15 cellular contexts compared by ENCODE assay signal in genomic region chr10:121764241-121764942, GRCh38.
DNase-seq lines count a peak whose midpoint lies in the region; ATAC-seq and TF ChIP-seq lines count a peak whose summit lies in the region.
"Had no signal": no experiment of that assay in that cellular context is flagged by ENCODE, and none has a peak within 500 bp of the region (broad histone marks: within the 10 kb centered on the region; RNA-seq: fewer than 3 reads in every experiment).

No MANE protein-coding gene starts in this region.

- in situ Hi-C loops in mammary epithelial cell (cut with MboI; ENCODE audit: low sequenced_read_pairs in 2 of 2) = no loop called here

- intact Hi-C loops in mammary epithelial cell (cut with micrococcal nuclease) = no loop called here
- intact Hi-C loops in MCF 10A (cut with micrococcal nuclease) = no loop called here
- intact Hi-C loops in esophagus squamous epithelium (cut with DNase I) = no loop called here

- no peaks in the 10 kb centered on the region for H3K27me3 ChIP-seq in mammary epithelial cell (ENCODE audit: insufficient read depth, low read length)
- H3K27me3 ChIP-seq in esophagus squamous epithelium = no peaks in the 10 kb centered on the region
- H3K27me3 ChIP-seq in parathyroid adenoma (ENCODE audit: control insufficient read depth, insufficient read depth, low read length) = no peaks in the 10 kb centered on the region
- H3K27me3 ChIP-seq in suprapubic skin = no peaks in the 10 kb centered on the region
- no peaks in the 10 kb centered on the region for H3K27me3 ChIP-seq in BE2C
- H3K27me3 ChIP-seq: BLaER1 had no signal

- TF ChIP-seq POLR2A in esophagus squamous epithelium (IDR thresholded peaks at IDR 0.05) (no peak), suprapubic skin (IDR thresholded peaks at IDR 0.05) (no peak)

- BruUV-seq in mammary epithelial cell (replicated peaks; lab: Mats Ljungman, UMichigan) (no TSS peak), MCF 10A (replicated peaks; lab: Mats Ljungman, UMichigan) (no TSS peak)

- no peaks in the 10 kb centered on the region for H3K4me1 Mint-ChIP-seq in MCF 10A (ENCODE audit: insufficient read depth, unreplicated experiment)

- H3K36me3 Mint-ChIP-seq in MCF 10A (ENCODE audit: insufficient read depth, unreplicated experiment) = peaks cover 13% of the 10 kb centered on the region

- H3K9ac ChIP-seq in mammary epithelial cell (ENCODE audit: insufficient read depth, low read length) (no peak overlapping the region), parathyroid adenoma (no peak overlapping the region)
- H3K9ac ChIP-seq: BLaER1 had no signal

- no peak for TF ChIP-seq CTCF in mammary epithelial cell (conservative IDR thresholded peaks at IDR 0.05 in 1 of 2, IDR thresholded peaks at IDR 0.05 in 1 of 2; ENCODE audit: extremely low read depth in 1 of 2, insufficient read depth in 1 of 2, low read depth in 1 of 2, low read length in 2 of 2)
- TF ChIP-seq CTCF in MCF 10A (IDR thresholded peaks at IDR 0.05; ENCODE audit: unreplicated experiment) = no peak
- no peak for TF ChIP-seq CTCF in esophagus squamous epithelium (IDR thresholded peaks at IDR 0.05)
- TF ChIP-seq CTCF in parathyroid adenoma (IDR thresholded peaks at IDR 0.05) = no peak
- no peak for TF ChIP-seq CTCF in suprapubic skin (IDR thresholded peaks at IDR 0.05)
- no peak for TF ChIP-seq CTCF in BE2C (IDR thresholded peaks at IDR 0.05; ENCODE audit: low read depth, low read length)

- H3K27ac Mint-ChIP-seq in MCF 10A (ENCODE audit: low read depth, unreplicated experiment) = no peak overlapping the region
- H3K27ac Mint-ChIP-seq: CD8-positive, alpha-beta memory T cell had no signal

- peak overlapping the region; percentile 41 for H3K4me2 ChIP-seq in mammary epithelial cell (ENCODE audit: insufficient read depth, low read depth, low read length)
- H3K4me2 ChIP-seq in parathyroid adenoma (ENCODE audit: low read length) = peak overlapping the region; percentile 2
- H3K4me2 ChIP-seq: BLaER1 had no signal

- CTCF ChIA-PET in mammary epithelial cell (lab: Charles Lee; ENCODE audit: low non-redundant PET) = no interaction called here
- CTCF ChIA-PET in MCF 10A (lab: Yijun Ruan, JAX) = interaction anchor here (1.1 kb wide), 1 partner anchor 30 kb away, joined by 6 read pairs; no protein-coding TSS in a partner anchor

- H3K9me3 ChIP-seq in mammary epithelial cell (replicated peaks; ENCODE audit: insufficient read depth, low read length) (no peaks in the 10 kb centered on the region), esophagus squamous epithelium (peaks cover 0 to 7% (median 0%) of the 10 kb centered on the region in 3 donors), parathyroid adenoma (ENCODE audit: control insufficient read depth, low read length) (peaks cover 3% of the 10 kb centered on the region), suprapubic skin (peaks cover 4% of the 10 kb centered on the region), BE2C (no peaks in the 10 kb centered on the region)

- POLR2A ChIA-PET in MCF 10A (lab: Yijun Ruan, JAX) = interaction anchor here (0.6 to 1.1 kb wide), 4 partner anchors 9 to 1546 kb away, joined by 3 to 4 read pairs (median 4); no protein-coding TSS in a partner anchor

- H3K27ac ChIP-seq in mammary epithelial cell (ENCODE audit: insufficient read depth, low read depth, low read length) (peak overlapping the region; percentile 1), esophagus squamous epithelium (peak overlapping the region; percentile 28 to 45 (median 39)), parathyroid adenoma (peak overlapping the region; percentile 90), suprapubic skin (peak overlapping the region; percentile 29)
- H3K27ac ChIP-seq: 22Rv1, BLaER1 had no signal

- dilution Hi-C loops in mammary epithelial cell (cut with HindIII; ENCODE audit: low sequenced_read_pairs) = no loop called here

- H4K20me1 ChIP-seq in mammary epithelial cell (ENCODE audit: insufficient read depth, low read length) = no peaks in the 10 kb centered on the region
- H4K20me1 ChIP-seq: BLaER1 had no signal

- no peak for ATAC-seq in HG03025 (IDR thresholded peaks at IDR 0.05; ENCODE audit: low FRiP score, unreplicated experiment)

- 16% methylated on average over 5 of the region's 5 CpGs for WGBS in mammary epithelial cell (ENCODE audit: low coverage, missing lambda C conversion rate)
- 44 to 57% methylated on average over 5 of the region's 5 CpGs for WGBS in esophagus squamous epithelium, 2 donors
- 49% methylated on average over 5 of the region's 5 CpGs for WGBS in suprapubic skin

- H3K27me3 Mint-ChIP-seq in MCF 10A (ENCODE audit: insufficient read depth, unreplicated experiment) = no peaks in the 10 kb centered on the region
- H3K27me3 Mint-ChIP-seq: CD8-positive, alpha-beta memory T cell had no signal

- peak; percentile 31 for DNase-seq in mammary epithelial cell
- no peak for DNase-seq in MCF 10A (ENCODE audit: unreplicated experiment)
- DNase-seq in esophagus squamous epithelium (lab: John Stamatoyannopoulos, UW) = no peak
- no peak for DNase-seq in suprapubic skin (ENCODE audit: low spot score in 2 of 2)
- DNase-seq in NCI-H510A (lab: John Stamatoyannopoulos, UW) = no peak
- no peak for DNase-seq in BE2C
- DNase-seq: Caco-2; CD8-positive, alpha-beta memory T cell; DMS53; GF-D8 had no signal

- no peaks in the 10 kb centered on the region for H3K36me3 ChIP-seq in mammary epithelial cell (ENCODE audit: insufficient read depth, low read length)
- H3K36me3 ChIP-seq in esophagus squamous epithelium = peaks cover 0 to 13% (median 0%) of the 10 kb centered on the region in 3 donors
- H3K36me3 ChIP-seq in parathyroid adenoma (ENCODE audit: control insufficient read depth, insufficient read depth, low read length) = no peaks in the 10 kb centered on the region
- no peaks in the 10 kb centered on the region for H3K36me3 ChIP-seq in suprapubic skin
- H3K36me3 ChIP-seq in BE2C = no peaks in the 10 kb centered on the region
- H3K36me3 ChIP-seq: HAP-1 had no signal

- H3K4me3 ChIP-seq in mammary epithelial cell (replicated peaks in 1 of 3; ENCODE audit: insufficient read depth in 1 of 3, low read depth in 2 of 3, low read length in 3 of 3) = no peak overlapping the region
- no peak overlapping the region for H3K4me3 ChIP-seq in esophagus squamous epithelium
- no peak overlapping the region for H3K4me3 ChIP-seq in parathyroid adenoma (ENCODE audit: low read depth, low read length)
- H3K4me3 ChIP-seq in suprapubic skin = no peak overlapping the region
- no peak overlapping the region for H3K4me3 ChIP-seq in BE2C (ENCODE audit: low read depth, low read length)
- H3K4me3 ChIP-seq: BLaER1, HAP-1 had no signal

- no peak overlapping the region for H3K4me3 Mint-ChIP-seq in MCF 10A (ENCODE audit: unreplicated experiment)
- H3K4me3 Mint-ChIP-seq: CD8-positive, alpha-beta memory T cell had no signal

- peaks cover 16% of the 10 kb centered on the region for H3K4me1 ChIP-seq in mammary epithelial cell (ENCODE audit: insufficient read depth, low read length)
- peaks cover 0 to 21% (median 0%) of the 10 kb centered on the region in 3 donors for H3K4me1 ChIP-seq in esophagus squamous epithelium
- H3K4me1 ChIP-seq in parathyroid adenoma = peaks cover 34% of the 10 kb centered on the region
- H3K4me1 ChIP-seq in suprapubic skin = peaks cover 20% of the 10 kb centered on the region
- no peaks in the 10 kb centered on the region for H3K4me1 ChIP-seq in BE2C
- H3K4me1 ChIP-seq: BLaER1, HAP-1 had no signal

- H3K9me3 Mint-ChIP-seq in MCF 10A (ENCODE audit: unreplicated experiment) = peaks cover 9% of the 10 kb centered on the region

- TF ChIP-seq EP300 in suprapubic skin (IDR thresholded peaks at IDR 0.05) = no peak

- H3K79me2 ChIP-seq in mammary epithelial cell (ENCODE audit: insufficient read depth, low read length) = no peaks in the 10 kb centered on the region
- H3K79me2 ChIP-seq in parathyroid adenoma = no peaks in the 10 kb centered on the region

- H2AFZ ChIP-seq in mammary epithelial cell (ENCODE audit: low read depth, low read length) = peak overlapping the region; percentile 49
- H2AFZ ChIP-seq in parathyroid adenoma = peak overlapping the region; percentile 18

Comparison
In these comparisons a context has a peak if more than half of its experiments do, and no peak if none do; other contexts are left out.
1. H3K27ac ChIP-seq: peak in every context shown above with its lines; median percentile 90 in parathyroid adenoma; 39 in esophagus squamous epithelium; 29 in suprapubic skin; 1 in mammary epithelial cell.